ENCODE assay signal across 2 cellular contexts in genomic region chr1:44608141-44608540, GRCh38.
TF ChIP-seq lines count a peak whose summit lies in the region.

No MANE protein-coding gene starts in this region.

TF ChIP-seq in SK-N-SH, 30 proteins besides CTCF, POLR2A, EP300 and RAD21 (continued from another document):
- no peak for TF ChIP-seq USF1 (IDR thresholded peaks at IDR 0.05; ENCODE audit: borderline replicate concordance, low read depth)
- TF ChIP-seq FOSL2 (IDR thresholded peaks at IDR 0.05; ENCODE audit: borderline replicate concordance, low read depth): no peak
- TF ChIP-seq JUND (IDR thresholded peaks at IDR 0.05): no peak
- TF ChIP-seq TEAD4 (IDR thresholded peaks at IDR 0.05; ENCODE audit: borderline replicate concordance, insufficient read depth): no peak

TF ChIP-seq in SK-N-SH treated with all-trans-retinoic acid at 6 μM for 48 hours, 23 proteins besides CTCF, POLR2A, EP300 and RAD21 (continued from another document):
- TF ChIP-seq ZC3H10 (CRISPR knock-in tag; IDR thresholded peaks at IDR 0.05) (no peak), ZNF70 (CRISPR knock-in tag; IDR thresholded peaks at IDR 0.05) (no peak)
TF ChIP-seq in SK-N-SH treated with all-trans-retinoic acid at 6 μM for 48 hours: peak in this region for 0.
